17 cellular contexts compared by ENCODE assay signal in the genomic region with DNA sequence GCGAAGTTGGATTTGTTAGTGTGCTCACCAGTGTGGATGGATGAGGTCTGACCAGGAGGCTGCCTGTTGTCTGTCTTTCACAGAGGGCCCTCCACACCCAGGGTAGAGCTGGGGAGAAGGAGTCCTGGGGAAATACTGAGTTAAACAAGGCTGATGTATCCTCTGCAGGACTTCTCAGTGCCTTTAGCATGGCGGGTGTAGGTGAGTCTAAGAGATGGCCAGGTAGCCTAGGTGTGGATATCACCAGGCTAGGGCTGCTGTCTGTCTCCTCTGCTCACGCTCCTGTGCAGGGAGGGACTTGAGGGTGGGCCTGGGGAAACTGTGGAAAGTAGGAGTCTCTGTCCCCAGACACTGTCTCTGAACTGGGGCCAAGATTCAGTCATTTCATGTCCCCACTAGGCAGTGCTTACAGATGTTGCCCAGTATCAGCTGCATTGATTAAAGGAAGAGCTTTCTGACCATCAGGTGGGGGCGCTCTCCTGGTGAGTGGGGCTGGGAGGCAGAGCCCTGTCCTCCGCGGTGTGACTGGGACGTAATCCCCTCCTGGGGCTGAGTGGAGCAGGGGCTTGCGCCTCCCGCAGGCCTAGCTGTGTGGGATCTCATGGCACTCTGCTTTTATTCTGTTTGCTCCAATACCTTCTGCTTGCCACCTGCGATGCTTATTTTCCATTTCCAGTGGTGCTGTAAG. TPM values are rescaled to one million over a fixed set of nuclear protein-coding genes. Genes with fewer than 3 reads are reported as not detected.
A peak's percentile ranks its signal among the peaks of the same experiment; 100 is the strongest.
DNase-seq lines count a peak whose midpoint lies in the region; ATAC-seq and TF ChIP-seq lines count a peak whose summit lies in the region.
"Had no signal": no experiment of that assay in that cellular context is flagged by ENCODE, and none has a peak within 500 bp of the region (broad histone marks: within the 10 kb centered on the region; RNA-seq: fewer than 3 reads in every experiment).

No MANE protein-coding gene starts in this region.

- peaks cover 9% of the 10 kb centered on the region for H3K27me3 ChIP-seq in AG04450 (ENCODE audit: control insufficient read depth, insufficient read depth, low read length)
- no peaks in the 10 kb centered on the region for H3K27me3 ChIP-seq in NT2/D1 (ENCODE audit: insufficient read depth, insufficient read length)
- H3K27me3 ChIP-seq in foreskin keratinocyte: peaks cover 14% of the 10 kb centered on the region
- H3K27me3 ChIP-seq: body of pancreas had no signal

- ATAC-seq in foreskin keratinocyte: no peak
- no peak for ATAC-seq in HG03354 (IDR thresholded peaks at IDR 0.05; ENCODE audit: poor library complexity, severe bottlenecking, unreplicated experiment)
- ATAC-seq: body of pancreas; left ventricle myocardium superior; natural killer cell; stimulated activated naive CD8-positive, alpha-beta T cell treated with anti-CD3 and anti-CD28 coated beads, Interleukin-15, amount 100 ng/mL, for 72 hours had no signal

- H3K4me1 ChIP-seq in NT2/D1 (ENCODE audit: insufficient read depth, insufficient read length) (no peaks in the 10 kb centered on the region), foreskin keratinocyte (no peaks in the 10 kb centered on the region)
- H3K4me1 ChIP-seq: body of pancreas had no signal

- H3K4me3 ChIP-seq in AG04450 (ENCODE audit: low read depth, low read length): no peak overlapping the region
- no peak overlapping the region for H3K4me3 ChIP-seq in GM12875 (ENCODE audit: low read depth, low read length)
- H3K4me3 ChIP-seq in NT2/D1 (ENCODE audit: insufficient read length, low read depth): no peak overlapping the region
- H3K4me3 ChIP-seq: body of pancreas had no signal

- TF ChIP-seq CTCF in AG04450 (IDR thresholded peaks at IDR 0.05; ENCODE audit: low read depth, low read length): peak; percentile 8; the same call in 1 of the 2 replicates
- TF ChIP-seq CTCF in GM12875 (IDR thresholded peaks at IDR 0.05; ENCODE audit: borderline replicate concordance, insufficient read depth, low read depth, low read length): 0 out of 2 replicates have a peak, but pooled peaks have one; percentile 9
- TF ChIP-seq CTCF in foreskin keratinocyte (conservative IDR thresholded peaks at IDR 0.05): peak; percentile 27

- DNase-seq in AG04450 (ENCODE audit: low read depth, low spot score) (no peak), NT2/D1 (ENCODE audit: low read depth, low spot score) (peak; percentile 44), foreskin keratinocyte (no peak), DMS153 (lab: John Stamatoyannopoulos, UW) (no peak), medulla oblongata (ENCODE audit: extremely low spot score) (no peak)
- DNase-seq in activated CD4-positive, CD25-positive, alpha-beta regulatory T cell treated with anti-CD3 and anti-CD28 coated beads, Interleukin-2, amount 50 U/mL, for 72 hours: no peak
- DNase-seq: activated CD4-positive, alpha-beta T cell treated with anti-CD3 and anti-CD28 coated beads, Interleukin-2, amount 50 U/mL, for 4 hours; activated effector memory CD4-positive, alpha-beta T cell treated with Interleukin-2 at 50 U/mL for 16 hours; body of pancreas; C1 segment of cervical spinal cord; GDM1; left ventricle myocardium superior; natural killer cell; NCI-H2029; stimulated activated naive CD8-positive, alpha-beta T cell treated with anti-CD3 and anti-CD28 coated beads, Interleukin-15, amount 100 ng/mL, for 72 hours had no signal

- H3K27ac ChIP-seq in AG04450 (ENCODE audit: low read depth, low read length) (no peak overlapping the region), foreskin keratinocyte (no peak overlapping the region)
- H3K27ac ChIP-seq: body of pancreas had no signal

- H3K9me3 ChIP-seq in AG04450 (ENCODE audit: control insufficient read depth, insufficient read depth, low read length) (no peaks in the 10 kb centered on the region; the same call in 1 of the 2 replicates), NT2/D1 (ENCODE audit: insufficient read depth, low read length) (no peaks in the 10 kb centered on the region)
- H3K9me3 ChIP-seq: body of pancreas had no signal

- no peaks in the 10 kb centered on the region for H3K36me3 ChIP-seq in NT2/D1 (ENCODE audit: insufficient read depth, insufficient read length, low read length)

- POLR2A ChIA-PET in AG04450 (lab: Yijun Ruan, JAX): no interaction called here

- H3K9ac ChIP-seq in NT2/D1 (ENCODE audit: insufficient read length, low read depth): no peak overlapping the region

- CTCF ChIA-PET in AG04450 (lab: Charles Lee): no interaction called here

RNA-seq across cellular contexts. Expression of a gene that starts 35.5 kb away (rescaled TPM):
- polyA plus RNA-seq in AG04450 (2011; rRNA removed) (not detected in 2 replicates), foreskin keratinocyte (not detected in 2 replicates)
- polyA minus RNA-seq in AG04450 (2011; rRNA and poly(A)+ RNA removed): not detected in 2 replicates
- not detected in 2 replicates for total RNA-seq in foreskin keratinocyte
- total RNA-seq: body of pancreas had no signal

RNA-seq across cellular contexts. Expression of a gene that starts 54.7 kb away (rescaled TPM):
- 13.5 and 21.9 TPM in 2 replicates for polyA plus RNA-seq in AG04450 (2011; rRNA removed)
- 12.4 and 15.7 TPM in 2 replicates for polyA minus RNA-seq in AG04450 (2011; rRNA and poly(A)+ RNA removed)
- 23.1 and 28.9 TPM in 2 replicates for total RNA-seq in foreskin keratinocyte
- 34.4 and 41.0 TPM in 2 replicates for polyA plus RNA-seq in foreskin keratinocyte
